ENCODE assay signal across 1 cellular context in genomic region chr11:94128171-94128745, GRCh38.
TF ChIP-seq lines count a peak whose summit lies in the region.

No MANE protein-coding gene starts in this region.

TF ChIP-seq in K562, 482 proteins besides CTCF, POLR2A, EP300 and RAD21 (continued from another document and continues in another):
- TF ChIP-seq RREB1 (CRISPR knock-in tag; IDR thresholded peaks at IDR 0.05): 0 out of 2 replicates have a peak, but pooled peaks have one; percentile 35
- no peak for TF ChIP-seq ELK3 (CRISPR knock-in tag; IDR thresholded peaks at IDR 0.05)
- TF ChIP-seq SRF (CRISPR knock-in tag; IDR thresholded peaks at IDR 0.05): peak in 1 of 2 experiments; percentile 77; a peak in 1 of 4 replicates
- TF ChIP-seq FOXM1 (IDR thresholded peaks at IDR 0.05; ENCODE audit: low read depth): no peak
- TF ChIP-seq FOXM1 (CRISPR knock-in tag; IDR thresholded peaks at IDR 0.05; ENCODE audit: low read depth): no peak
- no peak for TF ChIP-seq ZNF212 (CRISPR knock-in tag; IDR thresholded peaks at IDR 0.05)
- TF ChIP-seq SMAD4 (CRISPR knock-in tag; conservative IDR thresholded peaks at IDR 0.05): 0 out of 2 replicates have a peak, but pooled peaks have one; percentile 17
- TF ChIP-seq HCFC1 (IDR thresholded peaks at IDR 0.05; ENCODE audit: low read depth, low read length): no peak
- no peak for TF ChIP-seq IRF2 (CRISPR knock-in tag; IDR thresholded peaks at IDR 0.05)
- TF ChIP-seq BRF2 (IDR thresholded peaks at IDR 0.05; ENCODE audit: borderline replicate concordance, insufficient read depth, insufficient read length): no peak
- TF ChIP-seq HOXB6 (CRISPR knock-in tag; IDR thresholded peaks at IDR 0.05; ENCODE audit: borderline replicate concordance): no peak
- TF ChIP-seq AFF1 (IDR thresholded peaks at IDR 0.05; ENCODE audit: low read depth in 1 of 2, partially characterized antibody in 2 of 2): no peak
- no peak for TF ChIP-seq XRCC5 (IDR thresholded peaks at IDR 0.05; ENCODE audit: low read depth, low read length)
- TF ChIP-seq ZNF143 (CRISPR knock-in tag; IDR thresholded peaks at IDR 0.05): no peak; the same call in 1 of the 2 replicates
- TF ChIP-seq NR2F6 (CRISPR knock-in tag; IDR thresholded peaks at IDR 0.05): no peak
- TF ChIP-seq PRMT5 (CRISPR knock-in tag; IDR thresholded peaks at IDR 0.05): no peak
- TF ChIP-seq PATZ1 (CRISPR knock-in tag; IDR thresholded peaks at IDR 0.05; ENCODE audit: borderline replicate concordance): no peak
- TF ChIP-seq ELK1 (CRISPR knock-in tag; IDR thresholded peaks at IDR 0.05): no peak
- TF ChIP-seq HDAC1 (IDR thresholded peaks at IDR 0.05): no peak
- TF ChIP-seq ELF4 (CRISPR knock-in tag; IDR thresholded peaks at IDR 0.05): 0 out of 2 replicates have a peak, but pooled peaks have one; percentile 46
- TF ChIP-seq KLF13 (tag; IDR thresholded peaks at IDR 0.05; ENCODE audit: borderline replicate concordance, low read depth): no peak
- no peak for TF ChIP-seq POLR3G (IDR thresholded peaks at IDR 0.05; ENCODE audit: extremely low read depth, insufficient read length, insufficient replicate concordance)
- no peak for TF ChIP-seq PTRF (tag; IDR thresholded peaks at IDR 0.05)
- no peak for TF ChIP-seq ZBTB49 (CRISPR knock-in tag; IDR thresholded peaks at IDR 0.05; ENCODE audit: borderline replicate concordance)
- TF ChIP-seq ZNF75A (CRISPR knock-in tag; IDR thresholded peaks at IDR 0.05): peak; percentile 61; the same call in 1 of the 2 replicates
- TF ChIP-seq ZNF23 (CRISPR knock-in tag; IDR thresholded peaks at IDR 0.05): no peak
- no peak for TF ChIP-seq HMGN3 (IDR thresholded peaks at IDR 0.05; ENCODE audit: borderline replicate concordance, extremely low read depth, insufficient read length, low read depth, low read length)
- TF ChIP-seq E2F6 (IDR thresholded peaks at IDR 0.05; ENCODE audit: borderline replicate concordance in 1 of 2, extremely low read depth in 1 of 2, insufficient read depth in 1 of 2, insufficient read length in 1 of 2, low read depth in 1 of 2, low read length in 1 of 2, poor library complexity in 1 of 2, severe bottlenecking in 1 of 2): peak; percentile 73 to 85
- TF ChIP-seq BRD9 (IDR thresholded peaks at IDR 0.05; ENCODE audit: low read depth, partially characterized antibody): no peak
- no peak for TF ChIP-seq RNF2 (IDR thresholded peaks at IDR 0.05)
- TF ChIP-seq ZNF41 (CRISPR knock-in tag; conservative IDR thresholded peaks at IDR 0.05): no peak
- no peak for TF ChIP-seq ZBED1 (IDR thresholded peaks at IDR 0.05)
- TF ChIP-seq ZNF766 (CRISPR knock-in tag; conservative IDR thresholded peaks at IDR 0.05): 0 out of 2 replicates have a peak, but pooled peaks have one; percentile 49
- no peak for TF ChIP-seq CSDE1 (IDR thresholded peaks at IDR 0.05)
- no peak for TF ChIP-seq BMI1 (IDR thresholded peaks at IDR 0.05; ENCODE audit: low read length)
- TF ChIP-seq ZFP30 (CRISPR knock-in tag; IDR thresholded peaks at IDR 0.05; ENCODE audit: borderline replicate concordance): no peak
- TF ChIP-seq CC2D1A (IDR thresholded peaks at IDR 0.05): no peak
- no peak for TF ChIP-seq TAL1 (IDR thresholded peaks at IDR 0.05)
- no peak for TF ChIP-seq ZNF24 (IDR thresholded peaks at IDR 0.05)
- TF ChIP-seq L3MBTL2 (IDR thresholded peaks at IDR 0.05): peak; percentile 50
- no peak for TF ChIP-seq HDAC3 (IDR thresholded peaks at IDR 0.05; ENCODE audit: borderline replicate concordance, partially characterized antibody)
- no peak for TF ChIP-seq EGR1 (conservative IDR thresholded peaks at IDR 0.05)
- no peak for TF ChIP-seq MBD2 (IDR thresholded peaks at IDR 0.05; ENCODE audit: borderline replicate concordance, low read depth)
